ENCODE assay signal across 9 cellular contexts in the genomic region with DNA sequence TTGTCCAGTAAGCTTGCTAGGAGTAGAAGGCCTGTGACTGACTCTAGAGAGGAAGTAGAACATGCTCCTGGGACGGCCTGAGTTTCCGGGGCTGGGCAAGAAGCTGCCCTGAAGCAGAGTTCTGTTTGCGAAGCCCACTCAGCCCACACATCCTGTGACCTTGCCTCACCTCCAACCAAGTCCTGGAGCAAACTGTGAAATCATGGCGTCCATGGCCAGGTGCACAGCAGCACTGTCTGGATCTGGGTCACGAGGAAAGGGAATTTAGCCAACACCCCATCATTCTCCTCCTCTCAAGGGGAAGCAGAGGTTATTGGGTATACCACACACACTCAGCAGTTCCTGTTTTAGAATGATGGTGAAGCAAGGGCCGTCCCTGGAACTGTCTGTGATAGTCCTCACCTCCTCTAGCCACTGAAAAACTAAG.
DNase-seq lines count a peak whose midpoint lies in the region; ATAC-seq, FAIRE-seq and TF ChIP-seq lines count a peak whose summit lies in the region.
"Had no signal": no experiment of that assay in that cellular context is flagged by ENCODE, and none has a peak within 500 bp of the region (broad histone marks: within the 10 kb centered on the region; RNA-seq: fewer than 3 reads in every experiment).

No MANE protein-coding gene starts in this region.

- TF ChIP-seq POLR2A in GM12892 (IDR thresholded peaks at IDR 0.05; ENCODE audit: low read depth, low read length): no peak
- TF ChIP-seq POLR2A in H54 (IDR thresholded peaks at IDR 0.05; ENCODE audit: low read depth, low read length): no peak

- intact Hi-C loops in natural killer cell (cut with micrococcal nuclease): no loop called here

- no peak for TF ChIP-seq CTCF in natural killer cell (IDR thresholded peaks at IDR 0.05)

- H3K36me3 Mint-ChIP-seq in activated T-cell treated with anti-CD3 and anti-CD28 coated beads, Interleukin-2, amount 50 U/mL, for 24 hours (ENCODE audit: low read depth): no peaks in the 10 kb centered on the region
- H3K36me3 Mint-ChIP-seq in natural killer cell: no peaks in the 10 kb centered on the region

- H3K27me3 Mint-ChIP-seq in activated T-cell treated with anti-CD3 and anti-CD28 coated beads, Interleukin-2, amount 50 U/mL, for 24 hours: peaks cover 12% of the 10 kb centered on the region
- H3K27me3 Mint-ChIP-seq in natural killer cell (ENCODE audit: low read depth in 2 of 2): peaks cover 2 to 14% of the 10 kb centered on the region in 2 donors

- peak overlapping the region; percentile 66 for H3K27ac Mint-ChIP-seq in activated T-cell treated with anti-CD3 and anti-CD28 coated beads, Interleukin-2, amount 50 U/mL, for 24 hours
- peak overlapping the region; percentile 46 to 63 for H3K27ac Mint-ChIP-seq in natural killer cell

- H3K9me3 Mint-ChIP-seq in activated T-cell treated with anti-CD3 and anti-CD28 coated beads, Interleukin-2, amount 50 U/mL, for 24 hours: no peaks in the 10 kb centered on the region
- H3K9me3 Mint-ChIP-seq in natural killer cell: no peaks in the 10 kb centered on the region

- H3K4me3 Mint-ChIP-seq in activated T-cell treated with anti-CD3 and anti-CD28 coated beads, Interleukin-2, amount 50 U/mL, for 24 hours: no peak overlapping the region
- H3K4me3 Mint-ChIP-seq in natural killer cell: no peak overlapping the region

- peaks cover 17% of the 10 kb centered on the region for H3K4me1 Mint-ChIP-seq in activated T-cell treated with anti-CD3 and anti-CD28 coated beads, Interleukin-2, amount 50 U/mL, for 24 hours (ENCODE audit: low read depth)
- H3K4me1 Mint-ChIP-seq in natural killer cell: peaks cover 13 to 17% of the 10 kb centered on the region in 2 donors

- ATAC-seq in HG03460 (IDR thresholded peaks at IDR 0.05; ENCODE audit: unreplicated experiment): peak; percentile 48
- ATAC-seq in natural killer cell: peak; percentile 29 to 77 (median 50)

- peak; percentile 87 for FAIRE-seq in GM12892 (lab: Jason Lieb, UNC)
- FAIRE-seq in H54 (lab: Jason Lieb, UNC): no peak

- DNase-seq in GM12892 (ENCODE audit: insufficient read length): peak; percentile 5
- peak; percentile 48 for DNase-seq in activated T-cell treated with anti-CD3 and anti-CD28 coated beads, Interleukin-2, amount 50 U/mL, for 24 hours
- DNase-seq in natural killer cell: no peak
- no peak for DNase-seq in NCI-H2196 treated with DMSO at 0.1 percent for 48 hours (lab: John Stamatoyannopoulos, UW; ENCODE audit: unreplicated experiment)
- DNase-seq in NCI-H2029 treated with DMSO at 0.1 percent for 48 hours (lab: John Stamatoyannopoulos, UW): no peak
- no peak for DNase-seq in H54 (ENCODE audit: insufficient read length, low spot score)
- DNase-seq in AG20443 (ENCODE audit: low spot score): no peak
- DNase-seq: NCI-H2171 had no signal

Comparison
In these comparisons a context has a peak if more than half of its experiments do, and no peak if none do; other contexts are left out.
1. DNase-seq: peak in GM12892 (single experiment) and activated T-cell treated with anti-CD3 and anti-CD28 coated beads, Interleukin-2, amount 50 U/mL, for 24 hours (single experiment); none in natural killer cell (single experiment), NCI-H2196 treated with DMSO at 0.1 percent for 48 hours (single experiment), NCI-H2029 treated with DMSO at 0.1 percent for 48 hours (single experiment), H54 (single experiment) and AG20443 (single experiment).